ENCODE assay signal across 24 cellular contexts in the genomic region with DNA sequence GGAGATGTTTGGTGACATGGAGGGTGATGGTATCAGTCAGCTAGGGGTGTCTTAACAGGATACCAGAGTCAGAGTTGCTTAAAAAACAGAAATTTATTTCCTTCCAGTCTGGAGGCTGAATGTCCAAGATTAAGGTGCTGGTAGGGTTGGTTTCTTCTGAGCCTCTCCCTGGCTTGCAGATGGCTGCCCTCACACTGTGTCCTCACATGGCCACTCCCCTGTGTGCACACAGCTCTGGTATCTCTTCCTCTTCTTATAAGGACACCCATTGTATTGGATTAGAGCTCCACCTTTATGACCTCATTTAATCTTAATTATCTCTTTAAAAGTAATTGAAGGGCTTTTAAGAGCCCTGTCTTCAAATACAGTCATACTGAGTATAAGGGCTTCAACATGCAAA.
"Had no signal": no experiment of that assay in that cellular context is flagged by ENCODE, and none has a peak within 500 bp of the region (broad histone marks: within the 10 kb centered on the region; RNA-seq: fewer than 3 reads in every experiment).

No MANE protein-coding gene starts in this region.

- DNase-seq: colonic mucosa; cortex of kidney; effector memory CD4-positive, alpha-beta T cell; foreskin keratinocyte; heart left ventricle; hypothalamus; immature natural killer cell; islet precursor cell; kidney; kidney glomerular epithelial cell; left colon; left ventricle myocardium inferior; lower lobe of right lung; mesenchymal stem cell; mucosa of descending colon; naive B cell; naive thymus-derived CD8-positive, alpha-beta T cell had no signal

- FAIRE-seq: endothelial cell of umbilical vein, frontal cortex, kidney had no signal

- H3K4me1 ChIP-seq: colonic mucosa, foreskin keratinocyte, gastroesophageal sphincter, left ventricle myocardium inferior, lower lobe of right lung had no signal

- H3K27ac Mint-ChIP-seq: dendritic cell treated with granulocyte-macrophage colony-stimulating factor and Interleukin-4, amounts not matched to agents 40 ng/mL and 50 ng/mL, for 4 days; immature natural killer cell; mesothelial cell of epicardium; naive thymus-derived CD8-positive, alpha-beta T cell had no signal

- ATAC-seq: foreskin keratinocyte; gastroesophageal sphincter; heart left ventricle; left colon; left lobe of liver; lower lobe of right lung; mucosa of descending colon; naive thymus-derived CD8-positive, alpha-beta T cell had no signal

- H3K27me3 ChIP-seq: colonic mucosa, foreskin keratinocyte, gastroesophageal sphincter, heart left ventricle, hepatocyte had no signal

- H2AFZ ChIP-seq: hepatocyte had no signal

- H3K27ac ChIP-seq: colonic mucosa, foreskin keratinocyte, gastroesophageal sphincter, heart left ventricle, hepatocyte, left ventricle myocardium inferior, lower lobe of right lung had no signal

- H3K4me3 ChIP-seq: colonic mucosa, gastroesophageal sphincter, heart left ventricle, hepatocyte, left ventricle myocardium inferior, lower lobe of right lung, mucosa of descending colon had no signal

- H3K4me3 Mint-ChIP-seq: dendritic cell treated with granulocyte-macrophage colony-stimulating factor and Interleukin-4, amounts not matched to agents 40 ng/mL and 50 ng/mL, for 4 days; immature natural killer cell; mesothelial cell of epicardium; naive B cell; naive thymus-derived CD8-positive, alpha-beta T cell had no signal

- H3K36me3 Mint-ChIP-seq: mesothelial cell of epicardium; naive B cell; naive thymus-derived CD8-positive, alpha-beta T cell had no signal

- H3K9me3 Mint-ChIP-seq: dendritic cell treated with granulocyte-macrophage colony-stimulating factor and Interleukin-4, amounts not matched to agents 40 ng/mL and 50 ng/mL, for 4 days had no signal

- H3K27me3 Mint-ChIP-seq: dendritic cell treated with granulocyte-macrophage colony-stimulating factor and Interleukin-4, amounts not matched to agents 40 ng/mL and 50 ng/mL, for 4 days; naive B cell; naive thymus-derived CD8-positive, alpha-beta T cell had no signal

- H3K36me3 ChIP-seq: colonic mucosa, gastroesophageal sphincter, heart left ventricle, left ventricle myocardium inferior, lower lobe of right lung had no signal

- H3K79me2 ChIP-seq: hepatocyte had no signal

- H3K4me2 ChIP-seq: hepatocyte had no signal

- H3K4me1 Mint-ChIP-seq: immature natural killer cell; naive B cell; naive thymus-derived CD8-positive, alpha-beta T cell had no signal

- H3K9me3 ChIP-seq: colonic mucosa, gastroesophageal sphincter, left ventricle myocardium inferior, lower lobe of right lung, mucosa of descending colon had no signal
